Comparison of ENCODE assay signal across 25 cellular contexts in genomic region chr11:20253796-20254195, GRCh38.
"Had no signal": no experiment of that assay in that cellular context is flagged by ENCODE, and none has a peak within 500 bp of the region (broad histone marks: within the 10 kb centered on the region; RNA-seq: fewer than 3 reads in every experiment).

No MANE protein-coding gene starts in this region.

- H3K27me3 ChIP-seq: colonic mucosa, esophagus muscularis mucosa, esophagus squamous epithelium, gastroesophageal sphincter had no signal

- H3K4me3 ChIP-seq: colonic mucosa, coronary artery, dorsolateral prefrontal cortex, esophagus muscularis mucosa, esophagus squamous epithelium, gastrocnemius medialis, gastroesophageal sphincter, heart left ventricle, heart right ventricle had no signal

- H3K27me3 Mint-ChIP-seq: dendritic cell treated with granulocyte-macrophage colony-stimulating factor and Interleukin-4, amounts not matched to agents 40 ng/mL and 50 ng/mL, for 4 days had no signal

- H3K4me1 ChIP-seq: colonic mucosa, foreskin keratinocyte, heart left ventricle had no signal

- DNase-seq: colonic mucosa; cortex of kidney; dermis blood vessel endothelial cell; dorsolateral prefrontal cortex; effector CD4-positive, alpha-beta T cell; effector CD8-positive, alpha-beta T cell; effector memory CD4-positive, alpha-beta T cell; effector memory CD8-positive, alpha-beta T cell; endodermal cell; erythroblast; esophagus squamous epithelium; foreskin fibroblast; foreskin keratinocyte; foreskin melanocyte; gastrocnemius medialis; glutamatergic neuron; head of caudate nucleus; heart left ventricle; heart right ventricle had no signal

- H3K9me3 ChIP-seq: colonic mucosa, esophagus muscularis mucosa, esophagus squamous epithelium, gastrocnemius medialis, gastroesophageal sphincter, heart left ventricle, heart right ventricle had no signal

- H3K4me3 Mint-ChIP-seq: dendritic cell treated with granulocyte-macrophage colony-stimulating factor and Interleukin-4, amounts not matched to agents 40 ng/mL and 50 ng/mL, for 4 days; effector memory CD8-positive, alpha-beta T cell; endodermal cell had no signal

- H3K36me3 ChIP-seq: colonic mucosa, esophagus muscularis mucosa, esophagus squamous epithelium, gastrocnemius medialis, gastroesophageal sphincter, heart left ventricle, heart right ventricle had no signal

- H3K9me3 Mint-ChIP-seq: dendritic cell treated with granulocyte-macrophage colony-stimulating factor and Interleukin-4, amounts not matched to agents 40 ng/mL and 50 ng/mL, for 4 days; effector memory CD8-positive, alpha-beta T cell; endodermal cell had no signal

- H3K27ac ChIP-seq: colonic mucosa, coronary artery, dorsolateral prefrontal cortex, epithelial cell of prostate, esophagus muscularis mucosa, esophagus squamous epithelium, foreskin keratinocyte, gastrocnemius medialis, gastroesophageal sphincter, heart left ventricle, heart right ventricle had no signal

- H3K27ac Mint-ChIP-seq: dendritic cell treated with granulocyte-macrophage colony-stimulating factor and Interleukin-4, amounts not matched to agents 40 ng/mL and 50 ng/mL, for 4 days; effector memory CD8-positive, alpha-beta T cell; endodermal cell had no signal

- ATAC-seq: effector memory CD8-positive, alpha-beta T cell; esophagus mucosa; foreskin keratinocyte; gastrocnemius medialis; gastroesophageal sphincter; heart left ventricle; heart right ventricle had no signal
